ENCODE assay signal across 7 cellular contexts in the genomic region with DNA sequence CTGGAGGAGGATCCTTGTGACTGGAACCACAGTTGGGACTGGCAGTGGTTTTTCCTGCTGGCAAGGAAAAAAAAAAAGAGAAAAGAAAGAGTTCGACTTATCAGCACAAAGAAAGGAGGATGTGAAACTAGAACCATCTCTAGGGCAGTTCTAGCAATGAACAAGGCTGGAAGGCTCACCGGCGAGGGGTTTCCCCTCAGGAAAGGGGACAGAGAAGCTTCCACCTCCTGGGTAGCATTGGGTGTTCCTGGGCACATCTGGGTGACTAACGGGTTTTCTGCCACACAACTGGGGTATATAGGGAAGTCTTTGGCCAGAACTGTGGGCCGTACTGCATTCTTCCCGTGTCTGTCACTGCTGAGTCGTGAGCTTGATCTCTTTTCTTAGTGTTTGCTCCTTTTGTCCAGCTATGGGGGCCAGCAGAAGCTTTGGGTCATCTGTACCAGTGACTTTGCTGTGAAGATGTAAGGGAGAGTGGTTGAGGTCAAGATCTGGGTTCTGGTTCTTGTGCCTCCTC.
DNase-seq lines count a peak whose midpoint lies in the region; ATAC-seq, FAIRE-seq and TF ChIP-seq lines count a peak whose summit lies in the region.

No MANE protein-coding gene starts in this region.

- no peak for TF ChIP-seq CTCF in NB4 (IDR thresholded peaks at IDR 0.05; ENCODE audit: low read depth, low read length)
- no peak for TF ChIP-seq CTCF in GM12878 (IDR thresholded peaks at IDR 0.05 in 2 of 3, conservative IDR thresholded peaks at IDR 0.05 in 1 of 3; ENCODE audit: control insufficient read depth in 2 of 3, extremely low read depth in 1 of 3, insufficient read depth in 1 of 3, low read depth in 3 of 3, low read length in 3 of 3)

- H3K27ac ChIP-seq in GM12878 (ENCODE audit: control insufficient read depth, insufficient read depth): peak overlapping the region; percentile 35

- no peaks in the 10 kb centered on the region for H3K36me3 ChIP-seq in GM12878 (ENCODE audit: control insufficient read depth in 2 of 2, insufficient read depth in 2 of 2, low read length in 1 of 2)

- H3K9me3 ChIP-seq in GM12878 (replicated peaks; ENCODE audit: control insufficient read depth, insufficient read depth, low read length): no peaks in the 10 kb centered on the region

- no peak overlapping the region for H2AFZ ChIP-seq in GM12878 (ENCODE audit: control insufficient read depth, low read depth, low read length)

- no TSS peak for BruUV-seq in GM12878 (replicated peaks; lab: Mats Ljungman, UMichigan)

- RAD21 ChIA-PET in GM12878 (lab: Charles Lee; ENCODE audit: unreplicated experiment): interaction anchor here (0.5 to 8.2 kb wide), 25 partner anchors 22 to 734 kb away, joined by 3 to 171 read pairs (median 4); no protein-coding TSS in a partner anchor

- peak; percentile 69 for FAIRE-seq in GM12878 (lab: Jason Lieb, UNC)

- intact Hi-C loops in GM12878 (cut with micrococcal nuclease; ENCODE audit: unreplicated experiment) (loop anchor here (5.0 kb wide), 2 partner anchors 100 to 125 kb away; a partner anchor contains a TSS), cardiac septum (cut with DNase I) (loop anchor here (1.0 to 5.0 kb wide), 2 partner anchors 160 to 172 kb away; no protein-coding TSS in a partner anchor)

- H3K4me2 ChIP-seq in GM12878 (ENCODE audit: control insufficient read depth, insufficient read depth): peak overlapping the region; percentile 73

- 1% methylated on average over 7 of the region's 7 CpGs for WGBS in GM12878 (ENCODE audit: insufficient coverage, insufficient replicate concordance, low lambda C conversion rate, missing lambda C conversion rate)

- POLR2A ChIA-PET in GM12878 (lab: Charles Lee): interaction anchor here (0.5 to 1.8 kb wide), 4 partner anchors 102 to 461 kb away, joined by 3 to 8 read pairs (median 6); no protein-coding TSS in a partner anchor

- H3K27me3 ChIP-seq in GM12878 (replicated peaks in 1 of 2; ENCODE audit: control insufficient read depth in 2 of 2, insufficient read depth in 2 of 2, low read length in 1 of 2): no peaks in the 10 kb centered on the region

- SMC1A ChIA-PET in GM12878 (lab: Charles Lee; ENCODE audit: uncharacterized antibody, unreplicated experiment): interaction anchor here (0.8 to 11.3 kb wide), 28 partner anchors 10 to 253 kb away, joined by 3 to 234 read pairs (median 5); no protein-coding TSS in a partner anchor

- ATAC-seq in GM18858 (IDR thresholded peaks at IDR 0.05; ENCODE audit: unreplicated experiment) (peak; percentile 78), HG02610 (IDR thresholded peaks at IDR 0.05; ENCODE audit: unreplicated experiment) (peak; percentile 94), GM12878 (peak; percentile 89)

- no peak overlapping the region for H3K9ac ChIP-seq in GM12878 (ENCODE audit: control insufficient read depth, insufficient read depth, low read length)

- DNase-seq in NB4 (ENCODE audit: low read depth) (peak; percentile 73), GM12878 (ENCODE audit: low read depth, low spot score) (peak; percentile 66), activated gamma-delta T cell (lab: John Stamatoyannopoulos, UW) (no peak), cardiac septum (ENCODE audit: low spot score) (no peak)
- peak; percentile 66 for DNase-seq in stimulated activated CD8-positive, alpha-beta memory T cell treated with anti-CD3 and anti-CD28 coated beads, Interleukin-4, amount 100 ng/mL, for 48 hours

- H3K4me3 ChIP-seq in NB4 (ENCODE audit: low read depth, low read length): no peak overlapping the region
- H3K4me3 ChIP-seq in GM12878: peak overlapping the region; percentile 2; the same call in 1 of the 2 replicates

- no peak for TF ChIP-seq RAD21 in GM12878 (IDR thresholded peaks at IDR 0.05; ENCODE audit: insufficient read depth, low read depth, low read length)

- no peaks in the 10 kb centered on the region; the same call in 1 of the 2 replicates for H4K20me1 ChIP-seq in GM12878 (ENCODE audit: control insufficient read depth, insufficient read depth)

- peaks cover 58% of the 10 kb centered on the region for H3K4me1 ChIP-seq in GM12878 (ENCODE audit: control insufficient read depth, insufficient read depth, low read length)

- TF ChIP-seq POLR2A in NB4 (IDR thresholded peaks at IDR 0.05; ENCODE audit: extremely low read depth, insufficient read length) (no peak), GM12878 (IDR thresholded peaks at IDR 0.05; ENCODE audit: low read depth, low read length) (no peak)

- H3K79me2 ChIP-seq in GM12878 (ENCODE audit: control insufficient read depth, insufficient read depth, low read length): peaks cover 5% of the 10 kb centered on the region

- peak; percentile 23 to 64; a peak in 1 of 4 replicates for TF ChIP-seq EP300 in GM12878 (IDR thresholded peaks at IDR 0.05; ENCODE audit: borderline replicate concordance in 1 of 2, control insufficient read depth in 1 of 2, low read depth in 2 of 2, low read length in 2 of 2)

- in situ Hi-C loops in GM12878 (cut with MboI): loop anchor here (5.0 to 10.0 kb wide), 3 partner anchors 115 to 260 kb away; a partner anchor contains a TSS

- CTCF ChIA-PET in GM12878 (lab: Yijun Ruan, JAX): interaction anchor here (0.6 to 10.9 kb wide), 23 partner anchors 19 to 255 kb away, joined by 3 to 244 read pairs (median 4); no protein-coding TSS in a partner anchor

TF ChIP-seq in GM12878, 131 proteins besides CTCF, POLR2A, EP300 and RAD21 (continues in another document):
- TF ChIP-seq, protein P1, sequence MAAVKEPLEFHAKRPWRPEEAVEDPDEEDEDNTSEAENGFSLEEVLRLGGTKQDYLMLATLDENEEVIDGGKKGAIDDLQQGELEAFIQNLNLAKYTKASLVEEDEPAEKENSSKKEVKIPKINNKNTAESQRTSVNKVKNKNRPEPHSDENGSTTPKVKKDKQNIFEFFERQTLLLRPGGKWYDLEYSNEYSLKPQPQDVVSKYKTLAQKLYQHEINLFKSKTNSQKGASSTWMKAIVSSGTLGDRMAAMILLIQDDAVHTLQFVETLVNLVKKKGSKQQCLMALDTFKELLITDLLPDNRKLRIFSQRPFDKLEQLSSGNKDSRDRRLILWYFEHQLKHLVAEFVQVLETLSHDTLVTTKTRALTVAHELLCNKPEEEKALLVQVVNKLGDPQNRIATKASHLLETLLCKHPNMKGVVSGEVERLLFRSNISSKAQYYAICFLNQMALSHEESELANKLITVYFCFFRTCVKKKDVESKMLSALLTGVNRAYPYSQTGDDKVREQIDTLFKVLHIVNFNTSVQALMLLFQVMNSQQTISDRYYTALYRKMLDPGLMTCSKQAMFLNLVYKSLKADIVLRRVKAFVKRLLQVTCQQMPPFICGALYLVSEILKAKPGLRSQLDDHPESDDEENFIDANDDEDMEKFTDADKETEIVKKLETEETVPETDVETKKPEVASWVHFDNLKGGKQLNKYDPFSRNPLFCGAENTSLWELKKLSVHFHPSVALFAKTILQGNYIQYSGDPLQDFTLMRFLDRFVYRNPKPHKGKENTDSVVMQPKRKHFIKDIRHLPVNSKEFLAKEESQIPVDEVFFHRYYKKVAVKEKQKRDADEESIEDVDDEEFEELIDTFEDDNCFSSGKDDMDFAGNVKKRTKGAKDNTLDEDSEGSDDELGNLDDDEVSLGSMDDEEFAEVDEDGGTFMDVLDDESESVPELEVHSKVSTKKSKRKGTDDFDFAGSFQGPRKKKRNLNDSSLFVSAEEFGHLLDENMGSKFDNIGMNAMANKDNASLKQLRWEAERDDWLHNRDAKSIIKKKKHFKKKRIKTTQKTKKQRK (IDR thresholded peaks at IDR 0.05; ENCODE audit: low read depth, low read length): no peak
- TF ChIP-seq FOS (IDR thresholded peaks at IDR 0.05; ENCODE audit: borderline replicate concordance, extremely low read depth, insufficient read length): no peak
- TF ChIP-seq MEF2A (IDR thresholded peaks at IDR 0.05; ENCODE audit: insufficient read depth, low read depth, low read length): 0 out of 2 replicates have a peak, but pooled peaks have one; percentile 27
- no peak; the same call in 1 of the 2 replicates for TF ChIP-seq JUND (IDR thresholded peaks at IDR 0.05; ENCODE audit: low read depth, low read length)
- TF ChIP-seq TBL1XR1 (IDR thresholded peaks at IDR 0.05; ENCODE audit: low read depth, low read length): no peak
- TF ChIP-seq SREBF2 (IDR thresholded peaks at IDR 0.05; ENCODE audit: low read length): no peak
- peak; percentile 57; the same call in 1 of the 2 replicates for TF ChIP-seq MTA3 (IDR thresholded peaks at IDR 0.05; ENCODE audit: borderline replicate concordance, low read length)
- TF ChIP-seq RAD51 (IDR thresholded peaks at IDR 0.05): no peak
- 0 out of 2 replicates have a peak, but pooled peaks have one; percentile 10 for TF ChIP-seq YY1 (IDR thresholded peaks at IDR 0.05; ENCODE audit: low read depth, low read length)
- TF ChIP-seq SMAD1 (IDR thresholded peaks at IDR 0.05; ENCODE audit: low read depth, partially characterized antibody): no peak
- TF ChIP-seq EED (IDR thresholded peaks at IDR 0.05; ENCODE audit: low read depth): peak; percentile 98
- peak; percentile 47 for TF ChIP-seq RELA (IDR thresholded peaks at IDR 0.05; ENCODE audit: borderline replicate concordance, partially characterized antibody)
- TF ChIP-seq ATF7 (IDR thresholded peaks at IDR 0.05; ENCODE audit: low read depth): peak; percentile 57
- TF ChIP-seq STAT1 (conservative IDR thresholded peaks at IDR 0.05): no peak
- TF ChIP-seq CREM (IDR thresholded peaks at IDR 0.05; ENCODE audit: low read depth): peak; percentile 65
- TF ChIP-seq, protein P2, sequence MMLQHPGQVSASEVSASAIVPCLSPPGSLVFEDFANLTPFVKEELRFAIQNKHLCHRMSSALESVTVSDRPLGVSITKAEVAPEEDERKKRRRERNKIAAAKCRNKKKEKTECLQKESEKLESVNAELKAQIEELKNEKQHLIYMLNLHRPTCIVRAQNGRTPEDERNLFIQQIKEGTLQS (IDR thresholded peaks at IDR 0.05; ENCODE audit: borderline replicate concordance, extremely low read depth, low read depth, low read length): no peak
- TF ChIP-seq, protein P3, sequence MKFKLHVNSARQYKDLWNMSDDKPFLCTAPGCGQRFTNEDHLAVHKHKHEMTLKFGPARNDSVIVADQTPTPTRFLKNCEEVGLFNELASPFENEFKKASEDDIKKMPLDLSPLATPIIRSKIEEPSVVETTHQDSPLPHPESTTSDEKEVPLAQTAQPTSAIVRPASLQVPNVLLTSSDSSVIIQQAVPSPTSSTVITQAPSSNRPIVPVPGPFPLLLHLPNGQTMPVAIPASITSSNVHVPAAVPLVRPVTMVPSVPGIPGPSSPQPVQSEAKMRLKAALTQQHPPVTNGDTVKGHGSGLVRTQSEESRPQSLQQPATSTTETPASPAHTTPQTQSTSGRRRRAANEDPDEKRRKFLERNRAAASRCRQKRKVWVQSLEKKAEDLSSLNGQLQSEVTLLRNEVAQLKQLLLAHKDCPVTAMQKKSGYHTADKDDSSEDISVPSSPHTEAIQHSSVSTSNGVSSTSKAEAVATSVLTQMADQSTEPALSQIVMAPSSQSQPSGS (IDR thresholded peaks at IDR 0.05; ENCODE audit: low read length): peak; percentile 61; the same call in 1 of the 2 replicates
- peak; percentile 93 for TF ChIP-seq IKZF2 (IDR thresholded peaks at IDR 0.05)
- TF ChIP-seq POLR2AphosphoS5 (IDR thresholded peaks at IDR 0.05; ENCODE audit: low read length): no peak

Comparison
In these comparisons a context has a peak if more than half of its experiments do, and no peak if none do; other contexts are left out.
1. DNase-seq: peak in NB4 (single experiment), GM12878 (single experiment) and stimulated activated CD8-positive, alpha-beta memory T cell treated with anti-CD3 and anti-CD28 coated beads, Interleukin-4, amount 100 ng/mL, for 48 hours (single experiment); none in activated gamma-delta T cell (single experiment) and cardiac septum (single experiment).
2. Peak in every context shown above with its lines, with median percentiles within 50 percentile points of each other: ATAC-seq.